ENCODE assay signal across 8 cellular contexts in the genomic region with DNA sequence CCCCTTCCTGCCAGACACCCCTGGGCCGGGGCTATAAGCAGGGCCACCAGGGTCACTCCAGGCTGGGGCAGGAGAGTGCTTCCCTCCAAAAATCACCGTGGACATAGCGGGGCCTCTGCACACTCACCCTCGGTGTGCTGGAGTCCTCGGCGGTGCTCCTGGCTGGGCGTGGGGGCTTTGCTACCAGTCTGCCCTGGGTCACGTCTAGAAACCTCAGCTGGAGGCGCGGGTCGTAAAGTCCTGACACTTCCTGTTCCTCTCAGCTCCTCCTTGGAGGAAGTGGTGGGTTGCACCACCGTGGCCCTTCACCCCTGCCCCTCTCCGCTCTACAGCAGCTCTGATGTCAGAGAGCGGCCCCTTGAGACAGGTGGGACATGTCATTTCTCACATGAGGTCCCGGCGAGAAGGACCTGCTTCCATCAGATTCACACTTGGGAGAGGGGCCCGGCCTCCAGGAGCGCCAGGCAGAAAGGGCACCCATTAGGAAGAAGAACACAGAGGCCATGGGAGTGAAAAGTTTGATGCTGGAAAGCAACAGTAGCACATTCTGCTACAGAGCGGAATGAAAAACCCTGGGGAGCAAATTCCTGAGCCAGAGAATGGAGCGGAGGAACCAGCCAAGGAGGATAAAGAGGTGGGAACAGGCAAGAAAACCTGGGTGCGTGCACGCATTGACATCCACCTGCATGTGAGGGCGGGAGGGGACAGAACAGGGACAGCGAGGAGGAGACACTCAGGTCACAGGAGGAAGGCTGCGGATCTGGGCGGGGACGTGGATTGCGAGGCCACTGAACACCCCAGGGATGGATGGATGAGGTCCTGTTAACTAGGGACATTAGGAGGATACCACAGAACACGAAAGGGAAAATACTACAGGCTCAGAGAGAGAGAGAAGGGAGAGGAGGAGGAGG. TPM values are rescaled to one million over a fixed set of nuclear protein-coding genes. Genes with fewer than 3 reads are reported as not detected.
DNase-seq lines count a peak whose midpoint lies in the region; ATAC-seq, FAIRE-seq and TF ChIP-seq lines count a peak whose summit lies in the region.

A gene (minus strand): TSS at position 206 of the 911 bp plus-strand sequence. CDS start 10,117 bp downstream, outside the sequence.

- H3K36me3 ChIP-seq in SK-N-MC (ENCODE audit: insufficient read depth, low read length) (no peaks in the 10 kb centered on the region), neuronal stem cell (replicated peaks in 1 of 2; ENCODE audit: control insufficient read depth in 2 of 2, insufficient read depth in 2 of 2, low read length in 2 of 2) (no peaks in the 10 kb centered on the region)

- peak within 1 kb of the TSS; percentile 50 for H2BK15ac ChIP-seq in neuronal stem cell (ENCODE audit: low read length)

- FAIRE-seq in urothelium cell line (lab: Jason Lieb, UNC) = no peak
- FAIRE-seq in H54 (lab: Jason Lieb, UNC) = no peak

- peak; percentile 69 for ATAC-seq in GM21786 (IDR thresholded peaks at IDR 0.05; ENCODE audit: unreplicated experiment)

- no peak within 1 kb of the TSS for H2BK120ac ChIP-seq in neuronal stem cell (ENCODE audit: low read depth, low read length)

- DNase-seq in CD1c-positive myeloid dendritic cell (ENCODE audit: extremely low spot score) (peak; percentile 87), SK-N-MC (ENCODE audit: low read depth, low spot score) (no peak), neuronal stem cell (ENCODE audit: low spot score) (no peak), urothelium cell line (ENCODE audit: low spot score) (no peak), COLO829 (ENCODE audit: low spot score) (no peak), H54 (ENCODE audit: insufficient read length, low spot score) (no peak)
- peak; percentile 59 for DNase-seq in central memory CD4-positive, alpha-beta T cell

- H3K4me3 ChIP-seq in SK-N-MC (no peak within 1 kb of the TSS), neuronal stem cell (ENCODE audit: low read length in 2 of 2) (peak within 1 kb of the TSS in 1 of 2 donors; percentile 58)

- TF ChIP-seq POLR2A in H54 (IDR thresholded peaks at IDR 0.05; ENCODE audit: low read depth, low read length) = no peak

- no CpG with 5 or more reads among the region's 29 CpGs for WGBS in neuronal stem cell (ENCODE audit: extremely low coverage in 2 of 2, insufficient read length in 2 of 2, insufficient replicate concordance in 1 of 2), 2 donors

- H3K4me1 ChIP-seq in neuronal stem cell (ENCODE audit: control insufficient read depth in 2 of 2, insufficient read depth in 1 of 2, low read depth in 1 of 2, low read length in 2 of 2) = no peaks in the 10 kb centered on the region

- H3K18ac ChIP-seq in neuronal stem cell (ENCODE audit: low read length) = peak within 1 kb of the TSS; percentile 86

- peak within 1 kb of the TSS; percentile 82 for H2AK5ac ChIP-seq in neuronal stem cell (ENCODE audit: low read depth, low read length)

- no peak within 1 kb of the TSS for H3K4ac ChIP-seq in neuronal stem cell (ENCODE audit: low read length)

- peaks cover 23 to 79% (median 61%) of the 10 kb centered on the region in 3 experiments for H3K27me3 ChIP-seq in neuronal stem cell (ENCODE audit: control insufficient read depth in 3 of 3, insufficient read depth in 3 of 3, low read depth in 1 of 3, low read length in 3 of 3)

- H3K9ac ChIP-seq in SK-N-MC (ENCODE audit: insufficient read length) = peak within 1 kb of the TSS; percentile 37
- H3K9ac ChIP-seq in neuronal stem cell (ENCODE audit: low read depth, low read length, poor library complexity) = peak within 1 kb of the TSS; percentile 74

- no peak within 1 kb of the TSS for H4K91ac ChIP-seq in neuronal stem cell (ENCODE audit: low read depth, low read length, poor library complexity)

- H3K23ac ChIP-seq in neuronal stem cell (ENCODE audit: low read depth, low read length, poor library complexity) = peak within 1 kb of the TSS; percentile 78

- no peak within 1 kb of the TSS for H3K4me2 ChIP-seq in neuronal stem cell (ENCODE audit: insufficient read depth, low read length, poor library complexity, severe bottlenecking)

- H4K8ac ChIP-seq in neuronal stem cell (ENCODE audit: low read depth, low read length) = no peak within 1 kb of the TSS

- H3K9me3 ChIP-seq in SK-N-MC (ENCODE audit: low read depth, low read length) = no peaks in the 10 kb centered on the region
- peaks cover 3 to 7% of the 10 kb centered on the region in 2 donors for H3K9me3 ChIP-seq in neuronal stem cell (replicated peaks in 1 of 2; ENCODE audit: control insufficient read depth in 2 of 2, insufficient read depth in 1 of 2, low read depth in 1 of 2, low read length in 2 of 2)

- peak within 1 kb of the TSS; percentile 91 for H2BK5ac ChIP-seq in neuronal stem cell (ENCODE audit: low read length)

- peak within 1 kb of the TSS; percentile 49 for H2AFZ ChIP-seq in neuronal stem cell (ENCODE audit: low read length)

- H3K14ac ChIP-seq in neuronal stem cell (ENCODE audit: low read length) = peak within 1 kb of the TSS; percentile 99

- H2BK12ac ChIP-seq in neuronal stem cell (ENCODE audit: low read length) = peak within 1 kb of the TSS; percentile 88

- H3K27ac ChIP-seq in SK-N-MC (peak within 1 kb of the TSS; percentile 100), neuronal stem cell (replicated peaks; ENCODE audit: low read length) (no peak within 1 kb of the TSS)

- H3K79me1 ChIP-seq in neuronal stem cell (ENCODE audit: low read depth, low read length) = no peaks in the 10 kb centered on the region

RNA-seq across cellular contexts. Expression of the gene that starts here (rescaled TPM):
- polyA plus RNA-seq in neuronal stem cell (2013, experiment 1 of 2) = 0.06 TPM
- polyA plus RNA-seq in neuronal stem cell (2013, experiment 2 of 2) = 0.12 TPM

Comparison
In these comparisons a context has a peak if more than half of its experiments do, and no peak if none do; other contexts are left out.
1. DNase-seq: peak in CD1c-positive myeloid dendritic cell (single experiment) and central memory CD4-positive, alpha-beta T cell (single experiment); none in SK-N-MC (single experiment), neuronal stem cell (single experiment), urothelium cell line (single experiment), COLO829 (single experiment) and H54 (single experiment).